In the genomic region with DNA sequence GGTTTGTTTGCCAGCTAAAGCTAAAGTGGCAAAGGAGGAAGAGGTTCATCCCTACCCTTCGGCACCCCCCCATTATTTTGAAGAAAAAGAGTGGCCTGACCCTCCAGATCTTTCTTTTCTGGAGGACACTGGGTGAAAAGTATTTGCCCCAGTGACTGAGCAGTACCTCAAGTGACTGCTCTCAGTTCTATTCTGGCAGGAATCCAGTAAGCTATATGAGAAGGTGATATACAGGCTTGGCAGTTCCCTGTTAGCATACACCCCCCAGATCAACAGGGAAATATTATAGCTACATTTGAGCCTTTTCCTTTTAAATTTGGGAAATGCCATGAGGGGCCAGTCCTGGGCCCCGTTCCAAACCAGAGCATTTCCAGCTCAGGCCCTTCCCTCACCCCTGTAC, we compare ENCODE assay signal across 5 cellular contexts. TPM values are rescaled to one million over a fixed set of nuclear protein-coding genes. Genes with fewer than 3 reads are reported as not detected.
"Had no signal": no experiment of that assay in that cellular context is flagged by ENCODE, and none has a peak within 500 bp of the region (broad histone marks: within the 10 kb centered on the region; RNA-seq: fewer than 3 reads in every experiment).

No MANE protein-coding gene starts in this region.

RNA-seq across cellular contexts. Expression of a gene that starts 15.3 kb away (rescaled TPM):
- total RNA-seq: lung microvascular endothelial cell; naive thymus-derived CD8-positive, alpha-beta T cell; pulmonary artery endothelial cell; smooth muscle cell had no signal

RNA-seq across cellular contexts. Expression of a gene that starts 46.6 kb away (rescaled TPM):
- total RNA-seq: naive thymus-derived CD8-positive, alpha-beta T cell; pulmonary artery endothelial cell; renal cortical epithelial cell; smooth muscle cell had no signal
